25 cellular contexts compared by ENCODE assay signal in the genomic region with DNA sequence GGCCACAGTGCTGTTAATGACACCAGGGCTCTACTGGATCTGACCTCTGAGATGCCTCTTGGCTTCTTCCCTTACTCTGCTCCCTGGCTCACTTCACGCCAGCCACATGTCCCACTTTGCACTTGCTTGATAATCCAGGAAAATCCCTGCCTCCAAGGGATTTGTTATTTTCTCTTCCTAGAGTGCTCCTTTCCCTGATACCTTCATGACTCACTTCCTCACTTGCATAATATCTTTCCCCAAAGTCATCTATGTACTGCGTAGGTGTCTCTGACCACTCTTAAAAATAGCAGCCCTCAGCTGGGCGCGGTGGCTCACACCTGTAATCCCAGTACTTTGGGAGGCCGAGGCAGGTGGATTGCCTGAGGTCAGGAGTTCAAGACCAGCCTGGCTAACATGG.
DNase-seq lines count a peak whose midpoint lies in the region; ATAC-seq, FAIRE-seq and TF ChIP-seq lines count a peak whose summit lies in the region.
"Had no signal": no experiment of that assay in that cellular context is flagged by ENCODE, and none has a peak within 500 bp of the region (broad histone marks: within the 10 kb centered on the region; RNA-seq: fewer than 3 reads in every experiment).

No MANE protein-coding gene starts in this region.

- intact Hi-C loops in GM12878 (cut with micrococcal nuclease; ENCODE audit: unreplicated experiment) = no loop called here
- intact Hi-C loops in mucosa of descending colon (cut with DNase I, micrococcal nuclease) = no loop called here

- no peak for FAIRE-seq in GM12878 (lab: Jason Lieb, UNC)
- FAIRE-seq: colon had no signal

- DNase-seq in GM23248 (peak; percentile 19), NCI-H460 (ENCODE audit: extremely low read depth, low read depth) (peak; percentile 94), GM12878 (ENCODE audit: low read depth, low spot score) (no peak), mucosa of descending colon (no peak), DMS79 treated with DMSO at 0.1 percent for 48 hours (lab: John Stamatoyannopoulos, UW) (no peak), OCI-M2 (lab: John Stamatoyannopoulos, UW; ENCODE audit: unreplicated experiment) (no peak), UCSD-AML1 (lab: John Stamatoyannopoulos, UW; ENCODE audit: unreplicated experiment) (no peak)
- DNase-seq: CD8-positive, alpha-beta T cell; effector memory CD4-positive, alpha-beta T cell; glutamatergic neuron; left colon; naive thymus-derived CD8-positive, alpha-beta T cell; NCI-H187; NCI-H748 treated with DMSO at 0.1 percent for 48 hours; ovary; stimulated activated CD4-positive, alpha-beta T cell treated with anti-CD3 and anti-CD28 coated beads, Interleukin-4, amount 100 ng/mL, for 24 hours; stimulated activated naive CD8-positive, alpha-beta T cell treated with anti-CD3 and anti-CD28 coated beads, Interleukin-15, amount 100 ng/mL, for 72 hours; T-helper 2 cell had no signal

- TF ChIP-seq POLR2A in GM12878 (IDR thresholded peaks at IDR 0.05; ENCODE audit: low read depth, low read length) = no peak

- POLR2A ChIA-PET in GM12878 (lab: Charles Lee) = no interaction called here

- no peaks in the 10 kb centered on the region for H3F3A ChIP-seq in GM23248 (ENCODE audit: insufficient read depth)

- SMC1A ChIA-PET in GM12878 (lab: Charles Lee; ENCODE audit: uncharacterized antibody, unreplicated experiment) = no interaction called here

- no peak for TF ChIP-seq RAD21 in GM12878 (IDR thresholded peaks at IDR 0.05; ENCODE audit: insufficient read depth, low read depth, low read length)

- CTCF ChIA-PET in GM12878 (lab: Yijun Ruan, JAX) = no interaction called here

- WGBS in GM23248 (ENCODE audit: low coverage in 1 of 2, low lambda C conversion rate in 2 of 2, missing lambda C conversion rate in 2 of 2), 2 experiments = 76 to 85% methylated on average over 5 of the region's 5 CpGs
- 3% methylated on average over 5 of the region's 5 CpGs for WGBS in GM12878 (ENCODE audit: insufficient coverage, insufficient replicate concordance, low lambda C conversion rate, missing lambda C conversion rate)

- H2AFZ ChIP-seq in GM23248 = no peak overlapping the region
- H2AFZ ChIP-seq in GM12878 (ENCODE audit: control insufficient read depth, low read depth, low read length) = no peak overlapping the region

- in situ Hi-C loops in GM23248 (cut with MboI) (no loop called here), GM12878 (cut with MboI) (no loop called here)

- no peaks in the 10 kb centered on the region for H3K9me2 ChIP-seq in GM23248 (ENCODE audit: insufficient read depth)

- H4K20me1 ChIP-seq in GM23248 (ENCODE audit: insufficient read depth) (no peaks in the 10 kb centered on the region), GM12878 (ENCODE audit: control insufficient read depth, insufficient read depth) (no peaks in the 10 kb centered on the region)

- no peak for TF ChIP-seq EP300 in GM12878 (IDR thresholded peaks at IDR 0.05; ENCODE audit: borderline replicate concordance in 1 of 2, control insufficient read depth in 1 of 2, low read depth in 2 of 2, low read length in 2 of 2)

- ATAC-seq in GM12878 (no peak), mucosa of descending colon (peak; percentile 39), HG02840 (IDR thresholded peaks at IDR 0.05; ENCODE audit: low FRiP score, unreplicated experiment) (no peak)
- ATAC-seq: CD8-positive, alpha-beta T cell; left colon; naive thymus-derived CD8-positive, alpha-beta T cell; stimulated activated naive CD8-positive, alpha-beta T cell treated with anti-CD3 and anti-CD28 coated beads, Interleukin-15, amount 100 ng/mL, for 72 hours had no signal

- TF ChIP-seq CTCF in GM12878 (IDR thresholded peaks at IDR 0.05 in 2 of 3, conservative IDR thresholded peaks at IDR 0.05 in 1 of 3; ENCODE audit: control insufficient read depth in 2 of 3, extremely low read depth in 1 of 3, insufficient read depth in 1 of 3, low read depth in 3 of 3, low read length in 3 of 3) = no peak
- no peak for TF ChIP-seq CTCF in mucosa of descending colon (IDR thresholded peaks at IDR 0.05)

- H3K27ac ChIP-seq in GM23248 (no peak overlapping the region), GM12878 (ENCODE audit: control insufficient read depth, insufficient read depth) (no peak overlapping the region)
- H3K27ac ChIP-seq: esophagus muscularis mucosa, KMS-11, ovary, right atrium auricular region, SJSA1, tibial nerve had no signal

- H3K27me3 ChIP-seq in GM23248 (replicated peaks; ENCODE audit: insufficient read depth) = no peaks in the 10 kb centered on the region
- H3K27me3 ChIP-seq in GM12878 (replicated peaks in 1 of 2; ENCODE audit: control insufficient read depth in 2 of 2, insufficient read depth in 2 of 2, low read length in 1 of 2) = peaks cover 0 to 2% of the 10 kb centered on the region in 2 experiments; a peak in 1 of 4 replicates
- H3K27me3 ChIP-seq: ovary, right atrium auricular region, SJSA1, tibial nerve had no signal

- H3K9ac ChIP-seq in GM23248 (no peak overlapping the region), GM12878 (ENCODE audit: control insufficient read depth, insufficient read depth, low read length) (no peak overlapping the region)
- H3K9ac ChIP-seq: KMS-11 had no signal

- BruUV-seq in GM12878 (replicated peaks; lab: Mats Ljungman, UMichigan) = no TSS peak

- H3K4me3 ChIP-seq in GM23248 (no peak overlapping the region), GM12878 (no peak overlapping the region), mucosa of descending colon (no peak overlapping the region)
- H3K4me3 ChIP-seq: esophagus muscularis mucosa, ovary, right atrium auricular region, SJSA1, tibial nerve had no signal

- RAD21 ChIA-PET in GM12878 (lab: Charles Lee; ENCODE audit: unreplicated experiment) = no interaction called here

- H3K4me1 ChIP-seq in GM23248 (ENCODE audit: insufficient read depth) (peaks cover 8% of the 10 kb centered on the region; the same call in 1 of the 2 replicates), GM12878 (ENCODE audit: control insufficient read depth, insufficient read depth, low read length) (peaks cover 7% of the 10 kb centered on the region), mucosa of descending colon (ENCODE audit: low read depth) (no peaks in the 10 kb centered on the region)
- H3K4me1 ChIP-seq: esophagus muscularis mucosa, right atrium auricular region, tibial nerve had no signal

- H3K9me3 ChIP-seq in GM23248 (ENCODE audit: low read depth) (no peaks in the 10 kb centered on the region), GM12878 (replicated peaks; ENCODE audit: control insufficient read depth, insufficient read depth, low read length) (peaks cover 2% of the 10 kb centered on the region; the same call in 1 of the 3 replicates), mucosa of descending colon (no peaks in the 10 kb centered on the region)
- H3K9me3 ChIP-seq: esophagus muscularis mucosa, ovary, right atrium auricular region, SJSA1, tibial nerve had no signal

- no peaks in the 10 kb centered on the region for H3K36me3 ChIP-seq in GM23248 (ENCODE audit: low read depth)
- H3K36me3 ChIP-seq in GM12878 (ENCODE audit: control insufficient read depth in 2 of 2, insufficient read depth in 2 of 2, low read length in 1 of 2) = no peaks in the 10 kb centered on the region
- H3K36me3 ChIP-seq in mucosa of descending colon (ENCODE audit: low read depth) = no peaks in the 10 kb centered on the region
- H3K36me3 ChIP-seq: esophagus muscularis mucosa, ovary, right atrium auricular region, SJSA1, tibial nerve had no signal

- H3K79me2 ChIP-seq in GM23248 (ENCODE audit: insufficient read depth) (no peaks in the 10 kb centered on the region), GM12878 (ENCODE audit: control insufficient read depth, insufficient read depth, low read length) (no peaks in the 10 kb centered on the region)

- H3K4me2 ChIP-seq in GM23248 (ENCODE audit: unreplicated experiment) (no peak overlapping the region), GM12878 (ENCODE audit: control insufficient read depth, insufficient read depth) (no peak overlapping the region)
- H3K4me2 ChIP-seq: KMS-11 had no signal

TF ChIP-seq in GM12878, 131 proteins besides CTCF, POLR2A, EP300 and RAD21:
- peak; percentile 10 for TF ChIP-seq MEF2B (IDR thresholded peaks at IDR 0.05; ENCODE audit: partially characterized antibody, poor library complexity, severe bottlenecking)
- TF ChIP-seq RUNX3 (IDR thresholded peaks at IDR 0.05; ENCODE audit: low read length) = peak; percentile 29; the same call in 1 of the 2 replicates
- no peak for TF ChIP-seq BRCA1 (IDR thresholded peaks at IDR 0.05; ENCODE audit: low read depth, low read length)

Comparison
In these comparisons a context has a peak if more than half of its experiments do, and no peak if none do; other contexts are left out.
1. DNase-seq: peak in GM23248 (single experiment) and NCI-H460 (single experiment); none in GM12878 (single experiment), mucosa of descending colon (0 of 3), DMS79 treated with DMSO at 0.1 percent for 48 hours (single experiment), OCI-M2 (single experiment) and UCSD-AML1 (single experiment).